Comparison of ENCODE assay signal across 17 cellular contexts in the genomic region with DNA sequence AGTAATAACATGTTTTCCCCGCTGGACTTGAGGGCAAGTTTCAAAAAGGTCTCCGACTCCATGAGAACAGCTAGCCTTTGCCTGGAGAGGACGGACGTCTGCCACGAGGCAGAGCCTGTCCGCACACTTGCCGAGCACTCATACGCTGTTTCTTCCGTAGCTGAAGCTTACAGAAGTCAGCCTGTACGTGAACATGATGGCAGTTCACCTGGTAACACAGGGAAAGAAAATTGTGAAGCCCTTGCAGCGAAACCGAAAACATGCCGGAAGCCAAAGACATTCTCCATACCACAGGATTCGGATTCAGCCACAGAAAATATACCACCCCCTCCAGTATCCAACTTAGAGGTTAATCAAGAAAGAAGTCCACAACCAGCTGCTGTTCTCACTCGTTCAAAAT. TPM values are rescaled to one million over a fixed set of nuclear protein-coding genes. Genes with fewer than 3 reads are reported as not detected.
DNase-seq lines count a peak whose midpoint lies in the region; ATAC-seq and TF ChIP-seq lines count a peak whose summit lies in the region.
"Had no signal": no experiment of that assay in that cellular context is flagged by ENCODE, and none has a peak within 500 bp of the region (broad histone marks: within the 10 kb centered on the region; RNA-seq: fewer than 3 reads in every experiment).

No MANE protein-coding gene starts in this region.

- H3K9me3 Mint-ChIP-seq in HFFc6 (no peaks in the 10 kb centered on the region), endothelial cell (ENCODE audit: unreplicated experiment) (no peaks in the 10 kb centered on the region)
- no peaks in the 10 kb centered on the region for H3K9me3 Mint-ChIP-seq in stimulated activated memory B cell treated with anti-CD40 and anti-IgM and Interleukin-4, amounts not matched to agents 10 μg/mL and 1 μg/mL and 100 μg/mL, for 72 hours
- H3K9me3 Mint-ChIP-seq: activated CD4-positive, alpha-beta memory T cell treated with anti-CD3 and anti-CD28 coated beads, Interleukin-2, amount 10 ng/mL, durations not matched to agents 7 days and 5 days; activated T-helper 2 cell treated with anti-CD3 and anti-CD28 coated beads, Interferon-gamma antibody, Interleukin-2, Interleukin-4, amounts not matched to agents 10 μg/mL and 5 μg/mL and 100 μg/mL, durations not matched to agents 14 hours and 24 hours and 36 hours; stimulated activated naive B cell treated with anti-CD40 and anti-IgM and Interleukin-4, amounts not matched to agents 10 μg/mL and 1 μg/mL and 100 μg/mL, for 72 hours had no signal

- H3K4me3 Mint-ChIP-seq in HFFc6: no peak overlapping the region
- no peak overlapping the region for H3K4me3 Mint-ChIP-seq in endothelial cell (ENCODE audit: unreplicated experiment)
- H3K4me3 Mint-ChIP-seq in stimulated activated memory B cell treated with anti-CD40 and anti-IgM and Interleukin-4, amounts not matched to agents 10 μg/mL and 1 μg/mL and 100 μg/mL, for 72 hours: no peak overlapping the region
- H3K4me3 Mint-ChIP-seq: activated CD4-positive, alpha-beta memory T cell treated with anti-CD3 and anti-CD28 coated beads, Interleukin-2, amount 10 ng/mL, durations not matched to agents 7 days and 5 days; stimulated activated naive B cell treated with anti-CD40 and anti-IgM and Interleukin-4, amounts not matched to agents 10 μg/mL and 1 μg/mL and 100 μg/mL, for 72 hours had no signal

- H3K9me3 ChIP-seq in lung (ENCODE audit: control insufficient read depth in 2 of 2, insufficient read depth in 1 of 2, low read length in 1 of 2) (no peaks in the 10 kb centered on the region), stomach (no peaks in the 10 kb centered on the region)

- peak overlapping the region; percentile 6 to 76 for H3K27ac ChIP-seq in lung (ENCODE audit: low read depth in 1 of 2, low read length in 1 of 2)
- peak overlapping the region in 4 of 5 donors; percentile 63 to 83 (median 72) for H3K27ac ChIP-seq in stomach
- H3K27ac ChIP-seq: VCaP had no signal

- H3K27ac Mint-ChIP-seq in HFFc6 (0 out of 2 replicates have a peak overlapping the region, but pooled peaks have one; percentile 9), endothelial cell (ENCODE audit: unreplicated experiment) (peak overlapping the region; percentile 15)
- H3K27ac Mint-ChIP-seq in stimulated activated memory B cell treated with anti-CD40 and anti-IgM and Interleukin-4, amounts not matched to agents 10 μg/mL and 1 μg/mL and 100 μg/mL, for 72 hours: no peak overlapping the region
- H3K27ac Mint-ChIP-seq: activated T-helper 2 cell treated with anti-CD3 and anti-CD28 coated beads, Interferon-gamma antibody, Interleukin-2, Interleukin-4, amounts not matched to agents 10 μg/mL and 5 μg/mL and 100 μg/mL, durations not matched to agents 14 hours and 24 hours and 36 hours; stimulated activated naive B cell treated with anti-CD40 and anti-IgM and Interleukin-4, amounts not matched to agents 10 μg/mL and 1 μg/mL and 100 μg/mL, for 72 hours had no signal

- intact Hi-C loops in stomach (cut with DNase I; ENCODE audit: low total_unique reads): no loop called here

- peaks cover 78% of the 10 kb centered on the region for H3K36me3 Mint-ChIP-seq in HFFc6 (ENCODE audit: low read depth)
- peaks cover 23% of the 10 kb centered on the region for H3K36me3 Mint-ChIP-seq in endothelial cell (ENCODE audit: low read depth, unreplicated experiment)
- peaks cover 59% of the 10 kb centered on the region for H3K36me3 Mint-ChIP-seq in stimulated activated memory B cell treated with anti-CD40 and anti-IgM and Interleukin-4, amounts not matched to agents 10 μg/mL and 1 μg/mL and 100 μg/mL, for 72 hours

- H3K4me3 ChIP-seq in lung: no peak overlapping the region
- no peak overlapping the region for H3K4me3 ChIP-seq in stomach
- H3K4me3 ChIP-seq: GM12878 had no signal

- TF ChIP-seq CTCF in HFFc6 (IDR thresholded peaks at IDR 0.05): no peak
- no peak for TF ChIP-seq CTCF in endothelial cell (IDR thresholded peaks at IDR 0.05; ENCODE audit: unreplicated experiment)
- TF ChIP-seq CTCF in lung (IDR thresholded peaks at IDR 0.05; ENCODE audit: control extremely low read depth, extremely low read depth): no peak
- TF ChIP-seq CTCF in stomach (IDR thresholded peaks at IDR 0.05): no peak

- H3K4me1 ChIP-seq in lung (ENCODE audit: control insufficient read depth in 2 of 2, insufficient read depth in 2 of 2, low read length in 2 of 2) (peaks cover 5 to 23% of the 10 kb centered on the region in 2 donors), stomach (peaks cover 8 to 77% (median 46%) of the 10 kb centered on the region in 4 donors)

- 74 to 88% methylated on average over 15 of the region's 15 CpGs for WGBS in lung, 2 donors
- 78 to 90% (median 85%) methylated on average over 15 of the region's 15 CpGs for WGBS in stomach, 5 donors

- ATAC-seq in lung (ENCODE audit: insufficient read depth, low FRiP score) (no peak), HG03159 (IDR thresholded peaks at IDR 0.05; ENCODE audit: unreplicated experiment) (no peak), GM21526 (IDR thresholded peaks at IDR 0.05; ENCODE audit: low FRiP score, unreplicated experiment) (no peak), HG03520 (IDR thresholded peaks at IDR 0.05; ENCODE audit: unreplicated experiment) (no peak)
- ATAC-seq in stimulated activated memory B cell treated with anti-CD40 and anti-IgM and Interleukin-4, amounts not matched to agents 10 μg/mL and 1 μg/mL and 100 μg/mL, for 72 hours: no peak
- ATAC-seq: GM12878; stimulated activated naive B cell treated with anti-CD40 and anti-IgM and Interleukin-4, amounts not matched to agents 10 μg/mL and 1 μg/mL and 100 μg/mL, for 72 hours had no signal

- H3K4me1 Mint-ChIP-seq in HFFc6 (ENCODE audit: low read depth) (peaks cover 86% of the 10 kb centered on the region), endothelial cell (ENCODE audit: unreplicated experiment) (peaks cover 4% of the 10 kb centered on the region)
- H3K4me1 Mint-ChIP-seq in stimulated activated memory B cell treated with anti-CD40 and anti-IgM and Interleukin-4, amounts not matched to agents 10 μg/mL and 1 μg/mL and 100 μg/mL, for 72 hours: peaks cover 39% of the 10 kb centered on the region

- no peak for TF ChIP-seq EP300 in stomach (IDR thresholded peaks at IDR 0.05)

- H3K36me3 ChIP-seq in lung (ENCODE audit: control insufficient read depth in 2 of 2, insufficient read depth in 2 of 2, low read length in 2 of 2): peaks cover 33 to 40% of the 10 kb centered on the region in 2 donors
- H3K36me3 ChIP-seq in stomach: peaks cover 45 to 66% (median 60%) of the 10 kb centered on the region in 4 donors

- peaks cover 3% of the 10 kb centered on the region for H3K27me3 Mint-ChIP-seq in HFFc6 (ENCODE audit: insufficient read depth)
- H3K27me3 Mint-ChIP-seq in endothelial cell (ENCODE audit: unreplicated experiment): no peaks in the 10 kb centered on the region
- H3K27me3 Mint-ChIP-seq in stimulated activated memory B cell treated with anti-CD40 and anti-IgM and Interleukin-4, amounts not matched to agents 10 μg/mL and 1 μg/mL and 100 μg/mL, for 72 hours: no peaks in the 10 kb centered on the region
- H3K27me3 Mint-ChIP-seq: activated CD4-positive, alpha-beta memory T cell treated with anti-CD3 and anti-CD28 coated beads, Interleukin-2, amount 10 ng/mL, durations not matched to agents 7 days and 5 days; stimulated activated naive B cell treated with anti-CD40 and anti-IgM and Interleukin-4, amounts not matched to agents 10 μg/mL and 1 μg/mL and 100 μg/mL, for 72 hours had no signal

- DNase-seq in HFFc6 (no peak), endothelial cell (ENCODE audit: low spot score) (no peak), lung (ENCODE audit: low spot score) (no peak), stomach (no peak)
- DNase-seq: activated CD4-positive, alpha-beta memory T cell treated with anti-CD3 and anti-CD28 coated beads, Interleukin-2, amount 10 ng/mL, durations not matched to agents 7 days and 5 days; erythroblast; midbrain; occipital lobe; RPMI8226; stimulated activated naive B cell treated with anti-CD40 and anti-IgM and Interleukin-4, amounts not matched to agents 10 μg/mL and 1 μg/mL and 100 μg/mL, for 72 hours had no signal

- H3K27me3 ChIP-seq in lung (ENCODE audit: control insufficient read depth, insufficient read depth) (no peaks in the 10 kb centered on the region), stomach (no peaks in the 10 kb centered on the region)

- no peak for TF ChIP-seq POLR2A in stomach (IDR thresholded peaks at IDR 0.05)

RNA-seq across cellular contexts. Expression of gene RASA2, which starts 43.9 kb away (rescaled TPM):
- total RNA-seq in HFFc6 (2021; fragmentation: NEBNext Ultra II Directional; extraction: Animal tissue kit (Norgen Biotek cat#: 25700)): 10 to 100 TPM; 12.6 to 17.7 (median 14.5) TPM
- total RNA-seq in endothelial cell (ENCODE audit: unreplicated experiment) (32.5 TPM), lung (10 to 100 TPM; 18.3 to 27.4 TPM), stomach (10 to 100 TPM in 4 of 5 donors, 1 to 10 TPM in 1; 6.2 to 32.1 (median 21.7) TPM)
- polyA plus RNA-seq in lung (1 to 10 TPM; 6.8 to 7.5 TPM), stomach (1 to 10 TPM; 2.6 to 3.8 (median 3.4) TPM)
